20 cellular contexts compared by ENCODE assay signal in genomic region chr1:91585502-91585901, GRCh38.
DNase-seq lines count a peak whose midpoint lies in the region; ATAC-seq and TF ChIP-seq lines count a peak whose summit lies in the region.
"Had no signal": no experiment of that assay in that cellular context is flagged by ENCODE, and none has a peak within 500 bp of the region (broad histone marks: within the 10 kb centered on the region; RNA-seq: fewer than 3 reads in every experiment).

No MANE protein-coding gene starts in this region.

- H3K4me1 ChIP-seq in heart right ventricle (peaks cover 0 to 37% (median 21%) of the 10 kb centered on the region in 9 donors), transverse colon (peaks cover 0 to 8% (median 4%) of the 10 kb centered on the region in 4 donors)

- H3K27ac ChIP-seq in heart right ventricle: peak overlapping the region in 9 of 10 donors; percentile 23 to 82 (median 71)
- H3K27ac ChIP-seq in VCaP: peak overlapping the region; percentile 52
- peak overlapping the region; percentile 8 to 32 (median 24) for H3K27ac ChIP-seq in transverse colon
- H3K27ac ChIP-seq: A549 had no signal

- no peak for TF ChIP-seq EP300 in transverse colon (IDR thresholded peaks at IDR 0.05; ENCODE audit: low read depth)

- no peak for TF ChIP-seq CTCF in heart right ventricle (IDR thresholded peaks at IDR 0.05)
- no peak for TF ChIP-seq CTCF in VCaP (conservative IDR thresholded peaks at IDR 0.05)
- no peak for TF ChIP-seq CTCF in nephron (IDR thresholded peaks at IDR 0.05; ENCODE audit: unreplicated experiment in 3 of 3)
- TF ChIP-seq CTCF in transverse colon (IDR thresholded peaks at IDR 0.05): no peak

- H3K27ac Mint-ChIP-seq in nephron: peak overlapping the region; percentile 30 to 95 (median 94)
- H3K27ac Mint-ChIP-seq in activated naive CD8-positive, alpha-beta T cell treated with anti-CD3 and anti-CD28 coated beads for 36 hours: no peak overlapping the region
- H3K27ac Mint-ChIP-seq: GM23338, IgD-negative memory B cell had no signal

- H3K4me3 ChIP-seq in heart right ventricle: no peak overlapping the region
- H3K4me3 ChIP-seq in transverse colon: no peak overlapping the region
- H3K4me3 ChIP-seq: A549, GM23338 had no signal

- no peak overlapping the region for H3K4me3 Mint-ChIP-seq in nephron
- H3K4me3 Mint-ChIP-seq in activated naive CD8-positive, alpha-beta T cell treated with anti-CD3 and anti-CD28 coated beads for 36 hours: no peak overlapping the region
- H3K4me3 Mint-ChIP-seq: CD4-positive, CD25-positive, alpha-beta regulatory T cell; GM23338; IgD-negative memory B cell had no signal

- peak in 2 of 8 donors; percentile 8 to 35 for ATAC-seq in heart right ventricle
- ATAC-seq: A549, GM23338 had no signal

- WGBS in heart right ventricle, 2 donors: 71 to 84% methylated on average over 5 of the region's 5 CpGs
- 73% methylated on average over 5 of the region's 5 CpGs; no CpG with 5 or more reads in 1 of the 2 donors for WGBS in transverse colon (ENCODE audit: low coverage in 1 of 2), 2 donors

- no peaks in the 10 kb centered on the region for H3K36me3 ChIP-seq in heart right ventricle
- H3K36me3 ChIP-seq in transverse colon: no peaks in the 10 kb centered on the region

- DNase-seq in heart right ventricle (no peak), cardiac septum (ENCODE audit: low spot score) (no peak), transverse colon (no peak), EL (no peak), NCI-H2029 treated with DMSO at 0.1 percent for 48 hours (lab: John Stamatoyannopoulos, UW) (no peak)
- DNase-seq in activated naive CD8-positive, alpha-beta T cell treated with anti-CD3 and anti-CD28 coated beads for 36 hours: no peak
- DNase-seq: Calu3; CD4-positive, CD25-positive, alpha-beta regulatory T cell; DMS79 treated with DMSO at 0.1 percent for 48 hours; GDM1; NCI-H1048; NCI-H2107; NCI-H345; NCI-H526 treated with DMSO at 0.1 percent for 48 hours; OCI-M1 had no signal

- no peaks in the 10 kb centered on the region for H3K36me3 Mint-ChIP-seq in nephron (ENCODE audit: low read depth)
- H3K36me3 Mint-ChIP-seq in activated naive CD8-positive, alpha-beta T cell treated with anti-CD3 and anti-CD28 coated beads for 36 hours: no peaks in the 10 kb centered on the region
- H3K36me3 Mint-ChIP-seq: IgD-negative memory B cell had no signal

- intact Hi-C loops in heart right ventricle (cut with DNase I) (loop anchor here in 3 of 10 donors (10.0 kb wide), 2 partner anchors 119 to 239 kb away; no protein-coding TSS in a partner anchor), cardiac septum (cut with DNase I) (loop anchor here (1.0 kb wide), 1 partner anchor 16 kb away; no protein-coding TSS in a partner anchor), transverse colon (cut with DNase I; ENCODE audit: low total_unique reads) (no loop called here)

- peaks cover 5% of the 10 kb centered on the region for H3K27me3 Mint-ChIP-seq in nephron (ENCODE audit: low read depth)
- no peaks in the 10 kb centered on the region for H3K27me3 Mint-ChIP-seq in activated naive CD8-positive, alpha-beta T cell treated with anti-CD3 and anti-CD28 coated beads for 36 hours
- H3K27me3 Mint-ChIP-seq: CD4-positive, CD25-positive, alpha-beta regulatory T cell had no signal

- H3K9me3 Mint-ChIP-seq in nephron: no peaks in the 10 kb centered on the region
- no peaks in the 10 kb centered on the region for H3K9me3 Mint-ChIP-seq in activated naive CD8-positive, alpha-beta T cell treated with anti-CD3 and anti-CD28 coated beads for 36 hours
- H3K9me3 Mint-ChIP-seq: CD4-positive, CD25-positive, alpha-beta regulatory T cell; GM23338; IgD-negative memory B cell had no signal

- H3K27me3 ChIP-seq in heart right ventricle (no peaks in the 10 kb centered on the region), transverse colon (no peaks in the 10 kb centered on the region)

- no peak for TF ChIP-seq POLR2A in transverse colon (IDR thresholded peaks at IDR 0.05)

- in situ Hi-C loops in transverse colon (cut with MboI; ENCODE audit: low pct_ligation_motif_present in 1 of 4, low pct_unique_long_range_greater_than_20kb in 1 of 4, low sequenced_read_pairs in 3 of 4): no loop called here

- peaks cover 25% of the 10 kb centered on the region for H3K4me1 Mint-ChIP-seq in nephron
- H3K4me1 Mint-ChIP-seq in activated naive CD8-positive, alpha-beta T cell treated with anti-CD3 and anti-CD28 coated beads for 36 hours: peaks cover 1% of the 10 kb centered on the region

- H3K9me3 ChIP-seq in heart right ventricle (no peaks in the 10 kb centered on the region), transverse colon (no peaks in the 10 kb centered on the region)
- H3K9me3 ChIP-seq: A549 had no signal
